Comparison of ENCODE assay signal across 1 cellular context in the genomic region with DNA sequence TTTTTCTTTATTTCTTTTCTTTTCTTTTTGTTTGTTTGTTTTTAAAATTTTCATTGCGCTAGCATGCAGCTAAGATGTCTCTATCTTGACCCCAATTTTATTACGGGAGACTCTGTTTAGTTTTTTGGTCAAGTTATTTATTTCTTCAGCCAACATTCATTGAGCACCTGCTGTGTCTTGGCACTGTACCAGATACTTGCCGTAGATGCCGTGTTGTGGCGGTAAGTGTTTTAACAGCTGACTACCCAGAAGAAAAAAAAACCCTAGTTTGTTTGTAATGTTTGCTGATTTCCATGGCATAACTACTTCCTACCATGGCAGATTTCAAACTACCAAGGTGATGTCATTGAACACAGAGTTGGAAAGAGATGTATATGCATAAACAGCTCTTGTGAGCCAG.
TF ChIP-seq lines count a peak whose summit lies in the region.

No MANE protein-coding gene starts in this region.

TF ChIP-seq in HEK293, 187 proteins besides CTCF, POLR2A, EP300 and RAD21 (continued from another document):
- peak; percentile 22; the same call in 1 of the 2 replicates for TF ChIP-seq ZNF341 (tag by site-specific recombination; IDR thresholded peaks at IDR 0.05; ENCODE audit: low read depth)
- no peak for TF ChIP-seq ZNF701 (tag by site-specific recombination; IDR thresholded peaks at IDR 0.05)
- TF ChIP-seq ZNF112 (tag by site-specific recombination; IDR thresholded peaks at IDR 0.05) = no peak
- TF ChIP-seq ZNF274 (IDR thresholded peaks at IDR 0.05; ENCODE audit: low read length) = no peak
- no peak for TF ChIP-seq ZNF274 (tag by site-specific recombination; IDR thresholded peaks at IDR 0.05; ENCODE audit: borderline replicate concordance)
- TF ChIP-seq OVOL3 (tag by site-specific recombination; IDR thresholded peaks at IDR 0.05) = peak; percentile 95
- no peak for TF ChIP-seq ZNF529 (tag by site-specific recombination; IDR thresholded peaks at IDR 0.05; ENCODE audit: insufficient replicate concordance)
- peak; percentile 37; the same call in 1 of the 2 replicates for TF ChIP-seq ZNF324 (tag by site-specific recombination; IDR thresholded peaks at IDR 0.05)
- TF ChIP-seq ZNF146 (tag by site-specific recombination; IDR thresholded peaks at IDR 0.05) = no peak; the same call in 1 of the 2 replicates
- TF ChIP-seq, protein P1, sequence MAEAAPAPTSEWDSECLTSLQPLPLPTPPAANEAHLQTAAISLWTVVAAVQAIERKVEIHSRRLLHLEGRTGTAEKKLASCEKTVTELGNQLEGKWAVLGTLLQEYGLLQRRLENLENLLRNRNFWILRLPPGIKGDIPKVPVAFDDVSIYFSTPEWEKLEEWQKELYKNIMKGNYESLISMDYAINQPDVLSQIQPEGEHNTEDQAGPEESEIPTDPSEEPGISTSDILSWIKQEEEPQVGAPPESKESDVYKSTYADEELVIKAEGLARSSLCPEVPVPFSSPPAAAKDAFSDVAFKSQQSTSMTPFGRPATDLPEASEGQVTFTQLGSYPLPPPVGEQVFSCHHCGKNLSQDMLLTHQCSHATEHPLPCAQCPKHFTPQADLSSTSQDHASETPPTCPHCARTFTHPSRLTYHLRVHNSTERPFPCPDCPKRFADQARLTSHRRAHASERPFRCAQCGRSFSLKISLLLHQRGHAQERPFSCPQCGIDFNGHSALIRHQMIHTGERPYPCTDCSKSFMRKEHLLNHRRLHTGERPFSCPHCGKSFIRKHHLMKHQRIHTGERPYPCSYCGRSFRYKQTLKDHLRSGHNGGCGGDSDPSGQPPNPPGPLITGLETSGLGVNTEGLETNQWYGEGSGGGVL (tag by site-specific recombination; IDR thresholded peaks at IDR 0.05) = peak; percentile 69
- TF ChIP-seq KLF17 (tag by site-specific recombination; IDR thresholded peaks at IDR 0.05) = 0 out of 2 replicates have a peak, but pooled peaks have one; percentile 39
- no peak for TF ChIP-seq ZNF521 (tag by site-specific recombination; IDR thresholded peaks at IDR 0.05)
- TF ChIP-seq ZNF391 (tag by site-specific recombination; IDR thresholded peaks at IDR 0.05; ENCODE audit: borderline replicate concordance, low read depth) = peak; percentile 89; the same call in 1 of the 2 replicates
- TF ChIP-seq ZNF221 (tag by site-specific recombination; IDR thresholded peaks at IDR 0.05; ENCODE audit: borderline replicate concordance) = no peak
- TF ChIP-seq ZNF623 (tag by site-specific recombination; IDR thresholded peaks at IDR 0.05) = no peak
- no peak for TF ChIP-seq ZNF548 (tag by site-specific recombination; IDR thresholded peaks at IDR 0.05)
